ENCODE assay signal across 2 cellular contexts in the genomic region with DNA sequence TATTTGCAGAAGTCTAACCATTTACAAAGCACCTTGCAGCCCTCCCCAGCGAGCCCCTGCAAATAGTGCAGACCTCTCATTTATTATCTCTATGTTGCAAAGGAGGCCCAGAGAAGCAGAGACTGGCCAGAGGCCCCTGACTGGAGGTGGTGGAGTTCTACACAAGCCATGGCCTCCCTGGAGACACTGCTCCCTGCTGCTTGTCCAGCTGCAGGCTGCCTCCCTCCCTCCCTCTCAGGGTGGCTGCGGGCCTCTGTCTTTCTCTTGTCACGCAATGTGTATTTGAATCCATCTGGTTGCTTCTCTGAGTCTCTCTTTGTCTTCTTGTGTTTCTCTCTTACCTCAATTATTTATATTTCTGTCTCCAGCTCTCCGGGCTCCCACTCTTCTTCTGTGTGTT.
TF ChIP-seq lines count a peak whose summit lies in the region.

No MANE protein-coding gene starts in this region.

TF ChIP-seq in IMR-90, 13 proteins besides CTCF, POLR2A, EP300 and RAD21 (continued from another document):
- TF ChIP-seq MAZ (IDR thresholded peaks at IDR 0.05; ENCODE audit: borderline replicate concordance, low read depth, low read length), result peak; percentile 28; the same call in 1 of the 2 replicates
TF ChIP-seq in IMR-90: peak in this region for 1.

TF ChIP-seq in WTC11, 78 proteins besides CTCF, POLR2A, EP300 and RAD21:
- TF ChIP-seq, protein P1, sequence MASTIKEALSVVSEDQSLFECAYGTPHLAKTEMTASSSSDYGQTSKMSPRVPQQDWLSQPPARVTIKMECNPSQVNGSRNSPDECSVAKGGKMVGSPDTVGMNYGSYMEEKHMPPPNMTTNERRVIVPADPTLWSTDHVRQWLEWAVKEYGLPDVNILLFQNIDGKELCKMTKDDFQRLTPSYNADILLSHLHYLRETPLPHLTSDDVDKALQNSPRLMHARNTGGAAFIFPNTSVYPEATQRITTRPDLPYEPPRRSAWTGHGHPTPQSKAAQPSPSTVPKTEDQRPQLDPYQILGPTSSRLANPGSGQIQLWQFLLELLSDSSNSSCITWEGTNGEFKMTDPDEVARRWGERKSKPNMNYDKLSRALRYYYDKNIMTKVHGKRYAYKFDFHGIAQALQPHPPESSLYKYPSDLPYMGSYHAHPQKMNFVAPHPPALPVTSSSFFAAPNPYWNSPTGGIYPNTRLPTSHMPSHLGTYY (CRISPR knock-in tag; IDR thresholded peaks at IDR 0.05), result no peak
